ENCODE assay signal across 17 cellular contexts in the genomic region with DNA sequence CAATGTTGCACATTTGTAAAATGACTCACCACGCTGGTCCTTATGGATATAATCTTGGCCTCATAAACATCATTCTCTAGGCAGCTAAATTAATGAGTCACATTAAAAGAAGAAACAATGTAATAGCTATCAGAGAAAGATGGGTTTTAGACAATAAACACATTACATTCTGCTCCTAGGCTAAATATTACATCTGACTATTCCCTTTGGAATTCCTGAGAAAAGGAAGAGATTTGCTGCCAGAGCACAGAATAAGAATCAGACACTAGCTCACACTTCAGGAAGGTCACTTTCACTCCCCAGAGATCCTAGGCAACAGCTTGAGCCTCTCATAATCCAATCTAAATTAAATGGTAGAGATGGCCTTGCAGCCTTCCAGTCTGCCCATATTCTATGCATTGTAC.
DNase-seq lines count a peak whose midpoint lies in the region; ATAC-seq and TF ChIP-seq lines count a peak whose summit lies in the region.
"Had no signal": no experiment of that assay in that cellular context is flagged by ENCODE, and none has a peak within 500 bp of the region (broad histone marks: within the 10 kb centered on the region; RNA-seq: fewer than 3 reads in every experiment).

No MANE protein-coding gene starts in this region.

- ATAC-seq in SK-N-SH treated with all-trans-retinoic acid at 6 μM for 48 hours (peak; percentile 90), foreskin keratinocyte (peak; percentile 57)

- no peaks in the 10 kb centered on the region for H3K36me3 ChIP-seq in mammary epithelial cell (ENCODE audit: insufficient read depth, low read length)
- H3K36me3 ChIP-seq in trophoblast cell (ENCODE audit: control insufficient read depth in 1 of 2, insufficient read depth in 2 of 2, low read length in 2 of 2) = no peaks in the 10 kb centered on the region

- H4K8ac ChIP-seq in trophoblast cell (ENCODE audit: low read depth, low read length) = no peak overlapping the region

- H3K9me3 Mint-ChIP-seq in MCF 10A (ENCODE audit: unreplicated experiment) = no peaks in the 10 kb centered on the region

- H3K9ac ChIP-seq in mammary epithelial cell (ENCODE audit: insufficient read depth, low read length) (no peak overlapping the region), trophoblast cell (ENCODE audit: low read length) (no peak overlapping the region)
- H3K9ac ChIP-seq: KMS-11 had no signal

- intact Hi-C loops in MCF 10A (cut with micrococcal nuclease) = no loop called here
- intact Hi-C loops in mammary epithelial cell (cut with micrococcal nuclease) = no loop called here

- H2BK120ac ChIP-seq in trophoblast cell (ENCODE audit: insufficient read depth, low read length, poor library complexity) = no peak overlapping the region

- H3K4me1 Mint-ChIP-seq in MCF 10A (ENCODE audit: insufficient read depth, unreplicated experiment) = peaks cover 18% of the 10 kb centered on the region

- no peak overlapping the region for H3K4ac ChIP-seq in trophoblast cell (ENCODE audit: low read depth, low read length)

- H2AFZ ChIP-seq in mammary epithelial cell (ENCODE audit: low read depth, low read length) = no peak overlapping the region
- no peak overlapping the region for H2AFZ ChIP-seq in trophoblast cell (ENCODE audit: insufficient read depth, low read length, poor library complexity)

- H4K20me1 ChIP-seq in mammary epithelial cell (ENCODE audit: insufficient read depth, low read length) = no peaks in the 10 kb centered on the region

- H3K4me2 ChIP-seq in mammary epithelial cell (ENCODE audit: insufficient read depth, low read depth, low read length) (no peak overlapping the region), trophoblast cell (ENCODE audit: low read length) (no peak overlapping the region)
- H3K4me2 ChIP-seq: KMS-11 had no signal

- H2AK5ac ChIP-seq in trophoblast cell (ENCODE audit: low read length) = no peak overlapping the region

- in situ Hi-C loops in mammary epithelial cell (cut with MboI; ENCODE audit: low sequenced_read_pairs in 2 of 2) = no loop called here

- no peaks in the 10 kb centered on the region for H3K27me3 Mint-ChIP-seq in MCF 10A (ENCODE audit: insufficient read depth, unreplicated experiment)

- H4K91ac ChIP-seq in trophoblast cell (ENCODE audit: low read depth, low read length) = no peak overlapping the region

- H3K4me1 ChIP-seq in mammary epithelial cell (ENCODE audit: insufficient read depth, low read length) (peaks cover 10% of the 10 kb centered on the region), foreskin keratinocyte (peaks cover 21% of the 10 kb centered on the region), trophoblast cell (ENCODE audit: control insufficient read depth in 1 of 2, insufficient read depth in 2 of 2, low read length in 2 of 2) (no peaks in the 10 kb centered on the region)

- H3K14ac ChIP-seq in trophoblast cell (ENCODE audit: low read length) = no peak overlapping the region

- CTCF ChIA-PET in MCF 10A (lab: Yijun Ruan, JAX) (interaction anchor here (0.5 to 1.5 kb wide), 6 partner anchors 8 to 1217 kb away, joined by 3 to 4 read pairs (median 3); no protein-coding TSS in a partner anchor), mammary epithelial cell (lab: Charles Lee; ENCODE audit: low non-redundant PET) (no interaction called here)

- POLR2A ChIA-PET in MCF 10A (lab: Yijun Ruan, JAX) = no interaction called here

- H2BK12ac ChIP-seq in trophoblast cell (ENCODE audit: low read length) = no peak overlapping the region

- H3K4me3 ChIP-seq in mammary epithelial cell (replicated peaks in 1 of 3; ENCODE audit: insufficient read depth in 1 of 3, low read depth in 2 of 3, low read length in 3 of 3) (no peak overlapping the region), trophoblast cell (ENCODE audit: low read depth, low read length) (no peak overlapping the region)
- H3K4me3 ChIP-seq: skin epidermis, testis had no signal

- H3K9me3 ChIP-seq in mammary epithelial cell (replicated peaks; ENCODE audit: insufficient read depth, low read length) (no peaks in the 10 kb centered on the region), trophoblast cell (ENCODE audit: insufficient read depth, low read depth, low read length) (no peaks in the 10 kb centered on the region)
- H3K9me3 ChIP-seq: testis had no signal

- H3K18ac ChIP-seq in trophoblast cell (ENCODE audit: low read length) = no peak overlapping the region

- H3K79me2 ChIP-seq in mammary epithelial cell (ENCODE audit: insufficient read depth, low read length) (no peaks in the 10 kb centered on the region), trophoblast cell (ENCODE audit: control insufficient read depth, insufficient read depth, low read length, poor library complexity) (no peaks in the 10 kb centered on the region)

- WGBS in mammary epithelial cell (ENCODE audit: low coverage, missing lambda C conversion rate) = 79% methylated on average over 1 of the region's 1 CpG
- no CpG with 5 or more reads among the region's 1 CpG for WGBS in trophoblast cell (ENCODE audit: extremely low coverage, insufficient coverage, insufficient read length)

- no peak overlapping the region for H3K23ac ChIP-seq in trophoblast cell (ENCODE audit: low read length)

- H3K27me3 ChIP-seq in mammary epithelial cell (ENCODE audit: insufficient read depth, low read length) = no peaks in the 10 kb centered on the region
- no peaks in the 10 kb centered on the region for H3K27me3 ChIP-seq in foreskin keratinocyte
- H3K27me3 ChIP-seq in trophoblast cell (ENCODE audit: insufficient read depth, low read length) = no peaks in the 10 kb centered on the region
- H3K27me3 ChIP-seq: testis had no signal

- no peaks in the 10 kb centered on the region for H3K79me1 ChIP-seq in trophoblast cell (ENCODE audit: low read length)

- no peak overlapping the region for H3K27ac Mint-ChIP-seq in MCF 10A (ENCODE audit: low read depth, unreplicated experiment)

- dilution Hi-C loops in mammary epithelial cell (cut with HindIII; ENCODE audit: low sequenced_read_pairs) = no loop called here

- no TSS peak for BruUV-seq in MCF 10A (replicated peaks; lab: Mats Ljungman, UMichigan)
- no TSS peak for BruUV-seq in mammary epithelial cell (replicated peaks; lab: Mats Ljungman, UMichigan)

- TF ChIP-seq CTCF in MCF 10A (IDR thresholded peaks at IDR 0.05; ENCODE audit: unreplicated experiment) (no peak), mammary epithelial cell (conservative IDR thresholded peaks at IDR 0.05 in 1 of 2, IDR thresholded peaks at IDR 0.05 in 1 of 2; ENCODE audit: extremely low read depth in 1 of 2, insufficient read depth in 1 of 2, low read depth in 1 of 2, low read length in 2 of 2) (no peak), foreskin keratinocyte (conservative IDR thresholded peaks at IDR 0.05) (no peak)

- no peak overlapping the region for H3K4me3 Mint-ChIP-seq in MCF 10A (ENCODE audit: unreplicated experiment)

- H3K36me3 Mint-ChIP-seq in MCF 10A (ENCODE audit: insufficient read depth, unreplicated experiment) = no peaks in the 10 kb centered on the region

- H3K27ac ChIP-seq in mammary epithelial cell (ENCODE audit: insufficient read depth, low read depth, low read length) (no peak overlapping the region), foreskin keratinocyte (no peak overlapping the region), trophoblast cell (ENCODE audit: low read depth, low read length) (no peak overlapping the region)
- H3K27ac ChIP-seq: KMS-11 had no signal

- no peak overlapping the region for H2BK5ac ChIP-seq in trophoblast cell (ENCODE audit: low read depth, low read length, poor library complexity)

- H4K12ac ChIP-seq in trophoblast cell (ENCODE audit: low read depth, low read length) = no peak overlapping the region

- DNase-seq in MCF 10A (ENCODE audit: unreplicated experiment) (peak; percentile 12), mammary epithelial cell (no peak), foreskin keratinocyte (peak; percentile 20 to 49), activated gamma-delta T cell (lab: John Stamatoyannopoulos, UW) (no peak), DMS53 treated with DMSO at 0.1 percent for 48 hours (lab: John Stamatoyannopoulos, UW; ENCODE audit: unreplicated experiment) (no peak), trophoblast cell (no peak)
- DNase-seq in stimulated activated naive CD4-positive, alpha-beta T cell (lab: John Stamatoyannopoulos, UW) = no peak
- DNase-seq: 8988T; activated CD4-positive, alpha-beta T cell treated with anti-CD3 and anti-CD28 coated beads for 48 hours; DND-41; erythroblast; NCI-H2029 treated with DMSO at 0.1 percent for 48 hours; T-helper 1 cell; testis had no signal

TF ChIP-seq in SK-N-SH treated with all-trans-retinoic acid at 6 μM for 48 hours, 23 proteins besides CTCF, POLR2A, EP300 and RAD21 (continues in another document):
- TF ChIP-seq, protein P1, sequence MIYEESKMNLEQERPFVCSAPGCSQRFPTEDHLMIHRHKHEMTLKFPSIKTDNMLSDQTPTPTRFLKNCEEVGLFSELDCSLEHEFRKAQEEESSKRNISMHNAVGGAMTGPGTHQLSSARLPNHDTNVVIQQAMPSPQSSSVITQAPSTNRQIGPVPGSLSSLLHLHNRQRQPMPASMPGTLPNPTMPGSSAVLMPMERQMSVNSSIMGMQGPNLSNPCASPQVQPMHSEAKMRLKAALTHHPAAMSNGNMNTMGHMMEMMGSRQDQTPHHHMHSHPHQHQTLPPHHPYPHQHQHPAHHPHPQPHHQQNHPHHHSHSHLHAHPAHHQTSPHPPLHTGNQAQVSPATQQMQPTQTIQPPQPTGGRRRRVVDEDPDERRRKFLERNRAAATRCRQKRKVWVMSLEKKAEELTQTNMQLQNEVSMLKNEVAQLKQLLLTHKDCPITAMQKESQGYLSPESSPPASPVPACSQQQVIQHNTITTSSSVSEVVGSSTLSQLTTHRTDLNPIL (CRISPR knock-in tag; IDR thresholded peaks at IDR 0.05; ENCODE audit: low read depth) = no peak
- TF ChIP-seq SNAI2 (CRISPR knock-in tag; IDR thresholded peaks at IDR 0.05) (no peak), OSR1 (CRISPR knock-in tag; IDR thresholded peaks at IDR 0.05) (no peak), ZNF565 (CRISPR knock-in tag; conservative IDR thresholded peaks at IDR 0.05; ENCODE audit: low read depth) (no peak), PPARA (CRISPR knock-in tag; IDR thresholded peaks at IDR 0.05; ENCODE audit: borderline replicate concordance) (no peak), ZFP30 (CRISPR knock-in tag; IDR thresholded peaks at IDR 0.05) (no peak), ZFP3 (CRISPR knock-in tag; IDR thresholded peaks at IDR 0.05) (peak; percentile 80), ZC3H10 (CRISPR knock-in tag; IDR thresholded peaks at IDR 0.05) (no peak; the same call in 1 of the 2 replicates), RARB (CRISPR knock-in tag; IDR thresholded peaks at IDR 0.05) (no peak), GLIS3 (CRISPR knock-in tag; IDR thresholded peaks at IDR 0.05) (no peak), TOX (CRISPR knock-in tag; IDR thresholded peaks at IDR 0.05; ENCODE audit: borderline replicate concordance) (peak; percentile 62; the same call in 1 of the 2 replicates), ZNF8 (CRISPR knock-in tag; IDR thresholded peaks at IDR 0.05) (no peak), CSDC2 (CRISPR knock-in tag; IDR thresholded peaks at IDR 0.05) (no peak), TCF4 (CRISPR knock-in tag; IDR thresholded peaks at IDR 0.05; ENCODE audit: borderline replicate concordance) (no peak), ARNTL (CRISPR knock-in tag; IDR thresholded peaks at IDR 0.05; ENCODE audit: borderline replicate concordance, low read depth) (no peak)

Comparison
In these comparisons a context has a peak if more than half of its experiments do, and no peak if none do; other contexts are left out.
1. DNase-seq: peak in MCF 10A (single experiment) and foreskin keratinocyte (2 of 2); none in mammary epithelial cell (single experiment), activated gamma-delta T cell (single experiment), stimulated activated naive CD4-positive, alpha-beta T cell (0 of 6), DMS53 treated with DMSO at 0.1 percent for 48 hours (single experiment) and trophoblast cell (0 of 2).